Comparison of ENCODE assay signal across 1 cellular context in the genomic region with DNA sequence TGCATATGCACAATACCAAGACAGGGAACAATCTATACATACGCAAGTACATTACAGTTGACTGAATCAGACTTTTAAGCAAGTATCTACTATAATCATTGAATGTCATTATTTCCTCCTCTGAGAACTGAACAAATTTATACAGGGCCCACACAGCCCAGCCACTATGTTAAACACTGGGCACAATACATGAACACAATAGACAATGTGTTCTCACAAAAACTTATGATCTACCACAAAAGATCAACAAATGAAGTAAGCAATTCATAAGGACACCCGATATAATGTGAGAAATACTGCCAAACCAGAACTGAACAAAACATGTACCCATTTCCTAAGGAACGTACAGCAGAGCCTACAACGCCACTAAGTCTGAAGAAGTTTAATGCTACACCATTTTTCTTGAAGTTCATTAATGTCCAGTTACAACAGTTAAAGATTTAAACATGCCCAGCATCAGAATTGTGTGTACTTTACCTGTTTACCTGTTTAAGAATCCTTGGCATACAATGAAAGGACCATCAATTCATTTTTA.
TF ChIP-seq lines count a peak whose summit lies in the region.

No MANE protein-coding gene starts in this region.

TF ChIP-seq in GM23338, 12 proteins besides CTCF, POLR2A, EP300 and RAD21 (continued from another document):
- TF ChIP-seq, protein P1, sequence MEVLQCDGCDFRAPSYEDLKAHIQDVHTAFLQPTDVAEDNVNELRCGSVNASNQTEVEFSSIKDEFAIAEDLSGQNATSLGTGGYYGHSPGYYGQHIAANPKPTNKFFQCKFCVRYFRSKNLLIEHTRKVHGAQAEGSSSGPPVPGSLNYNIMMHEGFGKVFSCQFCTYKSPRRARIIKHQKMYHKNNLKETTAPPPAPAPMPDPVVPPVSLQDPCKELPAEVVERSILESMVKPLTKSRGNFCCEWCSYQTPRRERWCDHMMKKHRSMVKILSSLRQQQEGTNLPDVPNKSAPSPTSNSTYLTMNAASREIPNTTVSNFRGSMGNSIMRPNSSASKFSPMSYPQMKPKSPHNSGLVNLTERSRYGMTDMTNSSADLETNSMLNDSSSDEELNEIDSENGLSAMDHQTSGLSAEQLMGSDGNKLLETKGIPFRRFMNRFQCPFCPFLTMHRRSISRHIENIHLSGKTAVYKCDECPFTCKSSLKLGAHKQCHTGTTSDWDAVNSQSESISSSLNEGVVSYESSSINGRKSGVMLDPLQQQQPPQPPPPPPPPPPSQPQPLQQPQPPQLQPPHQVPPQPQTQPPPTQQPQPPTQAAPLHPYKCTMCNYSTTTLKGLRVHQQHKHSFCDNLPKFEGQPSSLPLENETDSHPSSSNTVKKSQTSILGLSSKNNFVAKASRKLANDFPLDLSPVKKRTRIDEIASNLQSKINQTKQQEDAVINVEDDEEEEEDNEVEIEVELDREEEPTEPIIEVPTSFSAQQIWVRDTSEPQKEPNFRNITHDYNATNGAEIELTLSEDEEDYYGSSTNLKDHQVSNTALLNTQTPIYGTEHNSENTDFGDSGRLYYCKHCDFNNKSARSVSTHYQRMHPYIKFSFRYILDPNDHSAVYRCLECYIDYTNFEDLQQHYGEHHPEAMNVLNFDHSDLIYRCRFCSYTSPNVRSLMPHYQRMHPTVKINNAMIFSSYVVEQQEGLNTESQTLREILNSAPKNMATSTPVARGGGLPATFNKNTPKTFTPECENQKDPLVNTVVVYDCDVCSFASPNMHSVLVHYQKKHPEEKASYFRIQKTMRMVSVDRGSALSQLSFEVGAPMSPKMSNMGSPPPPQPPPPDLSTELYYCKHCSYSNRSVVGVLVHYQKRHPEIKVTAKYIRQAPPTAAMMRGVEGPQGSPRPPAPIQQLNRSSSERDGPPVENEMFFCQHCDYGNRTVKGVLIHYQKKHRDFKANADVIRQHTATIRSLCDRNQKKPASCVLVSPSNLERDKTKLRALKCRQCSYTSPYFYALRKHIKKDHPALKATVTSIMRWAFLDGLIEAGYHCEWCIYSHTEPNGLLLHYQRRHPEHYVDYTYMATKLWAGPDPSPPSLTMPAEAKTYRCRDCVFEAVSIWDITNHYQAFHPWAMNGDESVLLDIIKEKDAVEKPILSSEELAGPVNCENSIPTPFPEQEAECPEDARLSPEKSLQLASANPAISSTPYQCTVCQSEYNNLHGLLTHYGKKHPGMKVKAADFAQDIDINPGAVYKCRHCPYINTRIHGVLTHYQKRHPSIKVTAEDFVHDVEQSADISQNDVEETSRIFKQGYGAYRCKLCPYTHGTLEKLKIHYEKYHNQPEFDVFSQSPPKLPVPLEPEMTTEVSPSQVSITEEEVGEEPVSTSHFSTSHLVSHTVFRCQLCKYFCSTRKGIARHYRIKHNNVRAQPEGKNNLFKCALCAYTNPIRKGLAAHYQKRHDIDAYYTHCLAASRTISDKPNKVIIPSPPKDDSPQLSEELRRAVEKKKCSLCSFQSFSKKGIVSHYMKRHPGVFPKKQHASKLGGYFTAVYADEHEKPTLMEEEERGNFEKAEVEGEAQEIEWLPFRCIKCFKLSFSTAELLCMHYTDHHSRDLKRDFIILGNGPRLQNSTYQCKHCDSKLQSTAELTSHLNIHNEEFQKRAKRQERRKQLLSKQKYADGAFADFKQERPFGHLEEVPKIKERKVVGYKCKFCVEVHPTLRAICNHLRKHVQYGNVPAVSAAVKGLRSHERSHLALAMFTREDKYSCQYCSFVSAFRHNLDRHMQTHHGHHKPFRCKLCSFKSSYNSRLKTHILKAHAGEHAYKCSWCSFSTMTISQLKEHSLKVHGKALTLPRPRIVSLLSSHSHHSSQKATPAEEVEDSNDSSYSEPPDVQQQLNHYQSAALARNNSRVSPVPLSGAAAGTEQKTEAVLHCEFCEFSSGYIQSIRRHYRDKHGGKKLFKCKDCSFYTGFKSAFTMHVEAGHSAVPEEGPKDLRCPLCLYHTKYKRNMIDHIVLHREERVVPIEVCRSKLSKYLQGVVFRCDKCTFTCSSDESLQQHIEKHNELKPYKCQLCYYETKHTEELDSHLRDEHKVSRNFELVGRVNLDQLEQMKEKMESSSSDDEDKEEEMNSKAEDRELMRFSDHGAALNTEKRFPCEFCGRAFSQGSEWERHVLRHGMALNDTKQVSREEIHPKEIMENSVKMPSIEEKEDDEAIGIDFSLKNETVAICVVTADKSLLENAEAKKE (CRISPR knock-in tag; IDR thresholded peaks at IDR 0.05) = no peak
- no peak for TF ChIP-seq JUNB (IDR thresholded peaks at IDR 0.05; ENCODE audit: unreplicated experiment)
TF ChIP-seq in GM23338: peak in this region for 0.
